In the genomic region with DNA sequence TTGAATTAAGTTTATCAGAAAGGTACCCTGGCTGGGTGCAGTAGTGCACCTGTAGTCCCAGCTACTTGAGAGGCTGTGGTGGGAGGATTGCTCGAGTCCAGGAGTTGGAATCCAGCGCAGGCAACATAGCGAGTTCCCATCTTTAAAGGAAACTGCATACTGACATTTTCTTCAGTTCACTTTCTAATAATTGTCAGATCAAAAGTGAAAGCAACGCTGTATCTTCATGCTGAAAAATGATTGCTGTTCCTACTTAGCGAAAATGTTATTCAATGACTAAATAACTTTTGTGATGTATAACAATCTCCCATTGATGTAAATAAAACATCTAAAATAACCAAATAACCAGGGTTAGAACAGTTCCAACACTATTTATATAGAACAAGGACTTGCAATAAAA, we compare ENCODE assay signal across 1 cellular context.
TF ChIP-seq lines count a peak whose summit lies in the region.

No MANE protein-coding gene starts in this region.

TF ChIP-seq in WTC11, 78 proteins besides CTCF, POLR2A, EP300 and RAD21 (continued from another document):
- TF ChIP-seq, protein P1, sequence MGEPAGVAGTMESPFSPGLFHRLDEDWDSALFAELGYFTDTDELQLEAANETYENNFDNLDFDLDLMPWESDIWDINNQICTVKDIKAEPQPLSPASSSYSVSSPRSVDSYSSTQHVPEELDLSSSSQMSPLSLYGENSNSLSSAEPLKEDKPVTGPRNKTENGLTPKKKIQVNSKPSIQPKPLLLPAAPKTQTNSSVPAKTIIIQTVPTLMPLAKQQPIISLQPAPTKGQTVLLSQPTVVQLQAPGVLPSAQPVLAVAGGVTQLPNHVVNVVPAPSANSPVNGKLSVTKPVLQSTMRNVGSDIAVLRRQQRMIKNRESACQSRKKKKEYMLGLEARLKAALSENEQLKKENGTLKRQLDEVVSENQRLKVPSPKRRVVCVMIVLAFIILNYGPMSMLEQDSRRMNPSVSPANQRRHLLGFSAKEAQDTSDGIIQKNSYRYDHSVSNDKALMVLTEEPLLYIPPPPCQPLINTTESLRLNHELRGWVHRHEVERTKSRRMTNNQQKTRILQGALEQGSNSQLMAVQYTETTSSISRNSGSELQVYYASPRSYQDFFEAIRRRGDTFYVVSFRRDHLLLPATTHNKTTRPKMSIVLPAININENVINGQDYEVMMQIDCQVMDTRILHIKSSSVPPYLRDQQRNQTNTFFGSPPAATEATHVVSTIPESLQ (CRISPR knock-in tag; IDR thresholded peaks at IDR 0.05) = no peak
- TF ChIP-seq ZNF232 (CRISPR knock-in tag; IDR thresholded peaks at IDR 0.05) = no peak
- TF ChIP-seq JUN (CRISPR knock-in tag; IDR thresholded peaks at IDR 0.05) = no peak
- no peak for TF ChIP-seq TP53 (CRISPR knock-in tag; IDR thresholded peaks at IDR 0.05)
- no peak for TF ChIP-seq GTF2I (CRISPR knock-in tag; conservative IDR thresholded peaks at IDR 0.05)
- no peak for TF ChIP-seq ZNF396 (CRISPR knock-in tag; IDR thresholded peaks at IDR 0.05; ENCODE audit: borderline replicate concordance)
- no peak for TF ChIP-seq FOXP1 (CRISPR knock-in tag; IDR thresholded peaks at IDR 0.05; ENCODE audit: borderline replicate concordance)
TF ChIP-seq in WTC11: peak in this region for 0.
